Comparison of ENCODE assay signal across 30 cellular contexts in genomic region chr2:124063596-124063995, GRCh38. TPM values are rescaled to one million over a fixed set of nuclear protein-coding genes. Genes with fewer than 3 reads are reported as not detected.
"Had no signal": no experiment of that assay in that cellular context is flagged by ENCODE, and none has a peak within 500 bp of the region (broad histone marks: within the 10 kb centered on the region; RNA-seq: fewer than 3 reads in every experiment).

No MANE protein-coding gene starts in this region.

- H3K9me3 ChIP-seq: stomach, testis, thoracic aorta, thyroid gland, tibial artery, tibial nerve, transverse colon, upper lobe of left lung, upper lobe of right lung, uterus, vagina had no signal

- H3K36me3 ChIP-seq: stomach, suprapubic skin, thoracic aorta, thyroid gland, tibial artery, tibial nerve, transverse colon, upper lobe of left lung, upper lobe of right lung, uterus, vagina had no signal

- H3K4me1 ChIP-seq: stomach, suprapubic skin, testis, thyroid gland, tibial artery, tibial nerve, transverse colon, upper lobe of left lung, upper lobe of right lung, uterus, vagina had no signal

- H3K4me3 ChIP-seq: stomach, suprapubic skin, testis, thoracic aorta, thyroid gland, tibial artery, tibial nerve, transverse colon, upper lobe of left lung, upper lobe of right lung, uterus, vagina had no signal

- H3K36me3 Mint-ChIP-seq: stimulated activated effector memory CD8-positive, alpha-beta T cell treated with anti-CD3 and anti-CD28 coated beads, Interleukin-12 subunit alpha, Interleukin-12 subunit beta, amount 100 ng/mL, for 72 hours; stimulated activated memory B cell treated with anti-CD40 and anti-IgM and Interleukin-4, amounts not matched to agents 10 μg/mL and 1 μg/mL and 100 μg/mL, for 72 hours; stimulated activated naive B cell treated with anti-CD40 and anti-IgM and Interleukin-4, amounts not matched to agents 10 μg/mL and 1 μg/mL and 100 μg/mL, for 72 hours; type B pancreatic cell had no signal

- H3K27me3 Mint-ChIP-seq: stimulated activated memory B cell treated with anti-CD40 and anti-IgM and Interleukin-4, amounts not matched to agents 10 μg/mL and 1 μg/mL and 100 μg/mL, for 72 hours; stimulated activated naive B cell treated with anti-CD40 and anti-IgM and Interleukin-4, amounts not matched to agents 10 μg/mL and 1 μg/mL and 100 μg/mL, for 72 hours; stimulated activated naive CD8-positive, alpha-beta T cell treated with anti-CD3 and anti-CD28 coated beads, Interleukin-15, amount 100 ng/mL, for 72 hours; stimulated activated naive CD8-positive, alpha-beta T cell treated with anti-CD3 and anti-CD28 coated beads, Interleukin-15, Interleukin-2, amounts not matched to agents 100 ng/mL and 50 ng/mL, for 24 hours; type B pancreatic cell had no signal

- DNase-seq: stimulated activated CD4-positive, alpha-beta T cell treated with anti-CD3 and anti-CD28 coated beads, Interleukin-2, amount 100 ng/mL, for 48 hours; stimulated activated CD4-positive, alpha-beta T cell treated with anti-CD3 and anti-CD28 coated beads, Interleukin-4, amount 100 ng/mL, for 1 hour; stimulated activated CD4-positive, alpha-beta T cell treated with anti-CD3 and anti-CD28 coated beads, Interleukin-4, amount 100 ng/mL, for 24 hours; stimulated activated CD4-positive, alpha-beta T cell treated with anti-CD3 and anti-CD28 coated beads, Interleukin-4, amount 100 ng/mL, for 4 hours; stimulated activated CD8-positive, alpha-beta memory T cell treated with anti-CD3 and anti-CD28 coated beads, Interleukin-4, amount 100 ng/mL, for 48 hours; stimulated activated naive B cell treated with anti-CD40 and anti-IgM and Interleukin-4, amounts not matched to agents 10 μg/mL and 1 μg/mL and 100 μg/mL, for 72 hours; stimulated activated naive CD4-positive, alpha-beta T cell; stimulated activated naive CD4-positive, alpha-beta T cell treated with Interleukin-2 at 50 U/mL for 16 hours; stimulated activated naive CD8-positive, alpha-beta T cell treated with anti-CD3 and anti-CD28 coated beads, Interleukin-15, amount 100 ng/mL, for 72 hours; stimulated activated naive CD8-positive, alpha-beta T cell treated with anti-CD3 and anti-CD28 coated beads, Interleukin-15, Interleukin-2, amounts not matched to agents 100 U/mL and 50 U/mL, for 24 hours; stomach; substantia nigra; testis; thyroid gland; tibial artery; transverse colon; trophoblast cell; upper lobe of left lung; upper lobe of right lung; uterus had no signal

- H3K4me3 Mint-ChIP-seq: stimulated activated effector memory CD8-positive, alpha-beta T cell treated with anti-CD3 and anti-CD28 coated beads, Interleukin-12 subunit alpha, Interleukin-12 subunit beta, amount 100 ng/mL, for 72 hours; stimulated activated memory B cell treated with anti-CD40 and anti-IgM and Interleukin-4, amounts not matched to agents 10 μg/mL and 1 μg/mL and 100 μg/mL, for 72 hours; stimulated activated naive B cell treated with anti-CD40 and anti-IgM and Interleukin-4, amounts not matched to agents 10 μg/mL and 1 μg/mL and 100 μg/mL, for 72 hours; stimulated activated naive CD8-positive, alpha-beta T cell treated with anti-CD3 and anti-CD28 coated beads, Interleukin-15, amount 100 ng/mL, for 72 hours; stimulated activated naive CD8-positive, alpha-beta T cell treated with anti-CD3 and anti-CD28 coated beads, Interleukin-15, Interleukin-2, amounts not matched to agents 100 ng/mL and 50 ng/mL, for 24 hours; type B pancreatic cell had no signal

- H3K4me1 Mint-ChIP-seq: stimulated activated effector memory CD8-positive, alpha-beta T cell treated with anti-CD3 and anti-CD28 coated beads, Interleukin-12 subunit alpha, Interleukin-12 subunit beta, amount 100 ng/mL, for 72 hours; stimulated activated memory B cell treated with anti-CD40 and anti-IgM and Interleukin-4, amounts not matched to agents 10 μg/mL and 1 μg/mL and 100 μg/mL, for 72 hours; stimulated activated naive B cell treated with anti-CD40 and anti-IgM and Interleukin-4, amounts not matched to agents 10 μg/mL and 1 μg/mL and 100 μg/mL, for 72 hours; stimulated activated naive CD8-positive, alpha-beta T cell treated with anti-CD3 and anti-CD28 coated beads, Interleukin-15, amount 100 ng/mL, for 72 hours had no signal

- ATAC-seq: stimulated activated effector memory CD8-positive, alpha-beta T cell treated with anti-CD3 and anti-CD28 coated beads, Interleukin-12 subunit alpha, Interleukin-12 subunit beta, amount 100 ng/mL, for 72 hours; stimulated activated memory B cell treated with anti-CD40 and anti-IgM and Interleukin-4, amounts not matched to agents 10 μg/mL and 1 μg/mL and 100 μg/mL, for 72 hours; stimulated activated naive B cell treated with anti-CD40 and anti-IgM and Interleukin-4, amounts not matched to agents 10 μg/mL and 1 μg/mL and 100 μg/mL, for 72 hours; stimulated activated naive CD8-positive, alpha-beta T cell treated with anti-CD3 and anti-CD28 coated beads, Interleukin-15, amount 100 ng/mL, for 72 hours; stimulated activated naive CD8-positive, alpha-beta T cell treated with anti-CD3 and anti-CD28 coated beads, Interleukin-15, Interleukin-2, amounts not matched to agents 100 U/mL and 50 U/mL, for 24 hours; upper lobe of right lung had no signal

- H3K27ac ChIP-seq: stomach, suprapubic skin, testis, thoracic aorta, thyroid gland, tibial artery, tibial nerve, transverse colon, upper lobe of left lung, upper lobe of right lung, uterus, vagina had no signal

- H3K27ac Mint-ChIP-seq: stimulated activated effector memory CD8-positive, alpha-beta T cell treated with anti-CD3 and anti-CD28 coated beads, Interleukin-12 subunit alpha, Interleukin-12 subunit beta, amount 100 ng/mL, for 72 hours; stimulated activated memory B cell treated with anti-CD40 and anti-IgM and Interleukin-4, amounts not matched to agents 10 μg/mL and 1 μg/mL and 100 μg/mL, for 72 hours; stimulated activated naive B cell treated with anti-CD40 and anti-IgM and Interleukin-4, amounts not matched to agents 10 μg/mL and 1 μg/mL and 100 μg/mL, for 72 hours; stimulated activated naive CD8-positive, alpha-beta T cell treated with anti-CD3 and anti-CD28 coated beads, Interleukin-15, amount 100 ng/mL, for 72 hours; stimulated activated naive CD8-positive, alpha-beta T cell treated with anti-CD3 and anti-CD28 coated beads, Interleukin-15, Interleukin-2, amounts not matched to agents 100 ng/mL and 50 ng/mL, for 24 hours; type B pancreatic cell had no signal

- FAIRE-seq: urothelium cell line had no signal

- H3K27me3 ChIP-seq: stomach, suprapubic skin, testis, thyroid gland, tibial artery, tibial nerve, transverse colon, upper lobe of left lung, upper lobe of right lung, uterus, vagina had no signal

RNA-seq across cellular contexts. Expression of gene CNTNAP5, which starts 38.5 kb away (rescaled TPM):
- total RNA-seq: subcutaneous adipose tissue, suprapubic skin, thoracic aorta, thyroid gland, upper lobe of left lung, upper lobe of right lung, vagina had no signal
- polyA plus RNA-seq: stomach had no signal
